8 cellular contexts compared by ENCODE assay signal in the genomic region with DNA sequence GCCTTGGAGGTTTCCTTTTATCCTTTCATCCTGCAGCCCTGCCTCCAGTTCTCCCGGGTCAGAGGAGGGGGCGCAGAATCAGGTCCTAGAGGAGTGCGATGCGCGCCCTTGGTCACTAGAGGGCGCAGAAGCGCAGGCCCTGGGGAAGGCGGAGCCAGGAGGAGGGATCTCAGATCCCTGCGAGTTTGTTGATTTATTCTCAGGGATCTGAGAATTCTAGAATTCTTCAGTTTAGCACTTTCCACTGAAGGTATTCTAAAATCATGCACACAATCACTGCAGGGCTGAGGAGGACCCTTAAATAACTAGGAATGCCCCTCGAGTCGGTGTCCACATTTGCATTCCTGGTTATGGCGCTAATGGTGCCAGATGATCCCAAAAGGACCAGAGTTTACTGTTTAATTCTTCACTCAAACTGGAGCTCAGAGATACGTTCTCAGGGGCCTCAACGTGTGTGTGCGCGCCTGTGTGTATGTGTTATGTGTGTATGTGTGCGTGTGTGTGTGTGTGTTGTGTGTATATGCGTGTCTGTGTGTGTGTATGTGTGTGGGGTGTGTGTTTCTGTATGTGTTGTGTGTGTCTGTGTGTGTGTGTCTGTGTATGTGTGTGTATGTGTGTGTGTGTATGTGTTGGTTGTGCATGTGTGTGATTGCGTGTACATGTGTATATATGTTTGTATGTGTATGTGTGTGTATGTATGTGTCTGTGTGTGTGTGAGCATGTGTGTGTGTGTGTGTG. TPM values are rescaled to one million over a fixed set of nuclear protein-coding genes. Genes with fewer than 3 reads are reported as not detected.
DNase-seq lines count a peak whose midpoint lies in the region; ATAC-seq and TF ChIP-seq lines count a peak whose summit lies in the region.

No MANE protein-coding gene starts in this region.

- H3K4me1 Mint-ChIP-seq in endothelial cell (ENCODE audit: unreplicated experiment) (peaks cover 3% of the 10 kb centered on the region), naive B cell (peaks cover 8 to 15% (median 8%) of the 10 kb centered on the region in 3 donors)
- H3K4me1 Mint-ChIP-seq in stimulated activated effector memory CD8-positive, alpha-beta T cell treated with anti-CD3 and anti-CD28 coated beads, Interleukin-12 subunit alpha, Interleukin-12 subunit beta, amount 100 ng/mL, for 72 hours, result peaks cover 11% of the 10 kb centered on the region

- H3K9me3 Mint-ChIP-seq in endothelial cell (ENCODE audit: unreplicated experiment) (no peaks in the 10 kb centered on the region), naive B cell (peaks cover 0 to 2% (median 0%) of the 10 kb centered on the region in 7 donors)
- H3K9me3 Mint-ChIP-seq in stimulated activated effector memory CD8-positive, alpha-beta T cell treated with anti-CD3 and anti-CD28 coated beads, Interleukin-12 subunit alpha, Interleukin-12 subunit beta, amount 100 ng/mL, for 72 hours, result no peaks in the 10 kb centered on the region

- DNase-seq in Ammon's horn (ENCODE audit: low spot score) (peak; percentile 71), NCI-H226 (peak; percentile 38), endothelial cell (ENCODE audit: low spot score) (peak; percentile 90), naive B cell (peak; percentile 55)
- DNase-seq in activated CD8-positive, alpha-beta memory T cell treated with anti-CD3 and anti-CD28 coated beads for 4 hours (ENCODE audit: low read depth in 2 of 2), result peak; percentile 30 to 35
- peak; percentile 65 to 83 for DNase-seq in stimulated activated effector memory CD8-positive, alpha-beta T cell treated with anti-CD3 and anti-CD28 coated beads, Interleukin-12 subunit alpha, Interleukin-12 subunit beta, amount 100 ng/mL, for 72 hours (ENCODE audit: low spot score in 2 of 2)

- peaks cover 4% of the 10 kb centered on the region for H3K36me3 Mint-ChIP-seq in endothelial cell (ENCODE audit: low read depth, unreplicated experiment)
- H3K36me3 Mint-ChIP-seq in naive B cell, result no peaks in the 10 kb centered on the region
- H3K36me3 Mint-ChIP-seq in stimulated activated effector memory CD8-positive, alpha-beta T cell treated with anti-CD3 and anti-CD28 coated beads, Interleukin-12 subunit alpha, Interleukin-12 subunit beta, amount 100 ng/mL, for 72 hours, result no peaks in the 10 kb centered on the region

- peak; percentile 79 for TF ChIP-seq CTCF in endothelial cell (IDR thresholded peaks at IDR 0.05; ENCODE audit: unreplicated experiment)

- H3K4me3 Mint-ChIP-seq in endothelial cell (ENCODE audit: unreplicated experiment), result peak overlapping the region; percentile 83
- H3K4me3 Mint-ChIP-seq in naive B cell, result peak overlapping the region in 4 of 8 donors; percentile 16 to 42 (median 40)
- peak overlapping the region; percentile 14 for H3K4me3 Mint-ChIP-seq in stimulated activated effector memory CD8-positive, alpha-beta T cell treated with anti-CD3 and anti-CD28 coated beads, Interleukin-12 subunit alpha, Interleukin-12 subunit beta, amount 100 ng/mL, for 72 hours

- H3K27me3 Mint-ChIP-seq in endothelial cell (ENCODE audit: unreplicated experiment) (peaks cover 7% of the 10 kb centered on the region), naive B cell (peaks cover 13 to 48% (median 39%) of the 10 kb centered on the region in 3 donors)

- ATAC-seq in GM18868 (IDR thresholded peaks at IDR 0.05; ENCODE audit: unreplicated experiment) (peak; percentile 94), HG03103 (IDR thresholded peaks at IDR 0.05; ENCODE audit: low read depth, unreplicated experiment) (peak; percentile 94), naive B cell (ENCODE audit: low read depth in 2 of 2) (peak; percentile 85 to 89)
- ATAC-seq in stimulated activated effector memory CD8-positive, alpha-beta T cell treated with anti-CD3 and anti-CD28 coated beads, Interleukin-12 subunit alpha, Interleukin-12 subunit beta, amount 100 ng/mL, for 72 hours, result peak; percentile 81

- H3K27ac Mint-ChIP-seq in endothelial cell (ENCODE audit: unreplicated experiment), result peak overlapping the region; percentile 5
- peak overlapping the region in 1 of 6 donors; percentile 13 for H3K27ac Mint-ChIP-seq in naive B cell
- H3K27ac Mint-ChIP-seq in stimulated activated effector memory CD8-positive, alpha-beta T cell treated with anti-CD3 and anti-CD28 coated beads, Interleukin-12 subunit alpha, Interleukin-12 subunit beta, amount 100 ng/mL, for 72 hours, result no peak overlapping the region

RNA-seq across cellular contexts. Expression of gene ELAC2, which starts 6.9 kb away (rescaled TPM):
- total RNA-seq in endothelial cell (ENCODE audit: unreplicated experiment), result 73.7 TPM
- polyA plus RNA-seq in naive B cell (ENCODE audit: low read depth in 6 of 6), result 10 to 100 TPM; 29.2 to 49.0 (median 38.8) TPM

Comparison
In these comparisons a context has a peak if more than half of its experiments do, and no peak if none do; other contexts are left out.
1. Peak in every context shown above with its lines: DNase-seq and ATAC-seq.
2. DNase-seq: peak in every context shown above with its lines; median percentile 90 in endothelial cell; 74 in stimulated activated effector memory CD8-positive, alpha-beta T cell treated with anti-CD3 and anti-CD28 coated beads, Interleukin-12 subunit alpha, Interleukin-12 subunit beta, amount 100 ng/mL, for 72 hours; 71 in Ammon's horn; 55 in naive B cell; 38 in NCI-H226; 32 in activated CD8-positive, alpha-beta memory T cell treated with anti-CD3 and anti-CD28 coated beads for 4 hours.